9 cellular contexts compared by ENCODE assay signal in the genomic region with DNA sequence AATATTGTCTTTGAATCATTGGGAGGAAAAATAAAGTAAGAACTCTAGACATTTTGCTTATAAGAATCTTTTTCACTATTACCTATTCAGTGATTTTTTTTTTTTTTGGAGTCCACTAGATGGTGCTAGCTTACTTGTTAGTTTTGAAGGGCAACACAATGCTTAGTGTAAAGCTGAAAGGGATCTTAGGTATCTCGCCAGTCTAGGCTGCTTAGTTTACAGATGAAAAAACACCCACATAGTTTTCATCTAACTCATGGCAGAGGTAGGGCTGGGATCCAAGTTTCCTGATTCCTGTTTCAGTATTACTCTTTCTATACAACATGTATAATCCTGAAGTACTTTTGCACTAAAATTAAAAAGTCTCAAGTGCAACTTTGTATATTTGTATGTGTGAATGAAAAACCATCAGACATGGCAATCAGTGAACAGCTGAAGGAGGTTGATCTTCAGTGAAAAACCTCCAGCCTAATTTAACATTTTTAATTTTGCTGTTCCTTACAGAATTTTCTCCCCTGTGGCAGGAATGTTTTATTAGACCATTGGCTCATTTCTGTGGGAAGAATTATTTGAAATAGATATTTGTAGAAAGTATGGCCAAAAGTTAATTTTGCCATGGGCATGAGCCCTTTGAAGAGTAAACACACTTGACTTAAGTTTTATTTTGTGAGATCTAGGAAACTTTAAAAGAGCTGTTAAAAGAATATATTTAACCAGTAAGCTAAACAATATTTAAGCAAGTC. TPM values are rescaled to one million over a fixed set of nuclear protein-coding genes. Genes with fewer than 3 reads are reported as not detected.
A peak's percentile ranks its signal among the peaks of the same experiment; 100 is the strongest.
DNase-seq lines count a peak whose midpoint lies in the region; ATAC-seq and TF ChIP-seq lines count a peak whose summit lies in the region.
"Had no signal": no experiment of that assay in that cellular context is flagged by ENCODE, and none has a peak within 500 bp of the region (broad histone marks: within the 10 kb centered on the region; RNA-seq: fewer than 3 reads in every experiment).

No MANE protein-coding gene starts in this region.

- no peaks in the 10 kb centered on the region for H3K79me2 ChIP-seq in PC-3 (ENCODE audit: low read length)
- H3K79me2 ChIP-seq in parathyroid adenoma, result no peaks in the 10 kb centered on the region

- no peaks in the 10 kb centered on the region for H3K27me3 Mint-ChIP-seq in activated T-cell treated with anti-CD3 and anti-CD28 coated beads, Interleukin-2, amount 50 U/mL, for 4 hours (ENCODE audit: low read depth)

- H3K27me3 ChIP-seq in PC-3 (ENCODE audit: low read length) (no peaks in the 10 kb centered on the region), parathyroid adenoma (ENCODE audit: control insufficient read depth, insufficient read depth, low read length) (no peaks in the 10 kb centered on the region)

- DNase-seq in EL (peak; percentile 61), PC-3 (peak; percentile 93), epithelial cell of proximal tubule (ENCODE audit: low read depth) (peak; percentile 85), activated gamma-delta T cell treated with Interleukin-2 at 50 U/mL for 16 hours (no peak)
- no peak for DNase-seq in activated T-cell treated with anti-CD3 and anti-CD28 coated beads, Interleukin-2, amount 50 U/mL, for 4 hours

- H3K9ac ChIP-seq in PC-3 (ENCODE audit: low read length), result no peak overlapping the region
- H3K9ac ChIP-seq in parathyroid adenoma, result no peak overlapping the region

- POLR2A ChIA-PET in PC-3 (lab: Charles Lee; ENCODE audit: unreplicated experiment), result no interaction called here

- H2AFZ ChIP-seq in PC-3 (ENCODE audit: low read length) (peak overlapping the region; percentile 12; the same call in 1 of the 2 replicates), parathyroid adenoma (no peak overlapping the region)

- peak overlapping the region; percentile 56 for H3K4me2 ChIP-seq in PC-3 (ENCODE audit: low read length)
- no peak overlapping the region for H3K4me2 ChIP-seq in parathyroid adenoma (ENCODE audit: low read length)

- H3K9me3 ChIP-seq in PC-3 (ENCODE audit: low read length) (no peaks in the 10 kb centered on the region), parathyroid adenoma (ENCODE audit: control insufficient read depth, low read length) (no peaks in the 10 kb centered on the region)

- H4K20me1 ChIP-seq in PC-3 (ENCODE audit: low read length), result no peaks in the 10 kb centered on the region

- no peaks in the 10 kb centered on the region for H3K9me2 ChIP-seq in PC-3 (replicated peaks; ENCODE audit: low read length)

- H3K4me1 Mint-ChIP-seq in activated T-cell treated with anti-CD3 and anti-CD28 coated beads, Interleukin-2, amount 50 U/mL, for 4 hours (ENCODE audit: low read depth), result no peaks in the 10 kb centered on the region

- peak overlapping the region; percentile 8; the same call in 1 of the 2 replicates for H3K4me3 ChIP-seq in PC-3 (ENCODE audit: low read length)
- no peak overlapping the region for H3K4me3 ChIP-seq in epithelial cell of proximal tubule (ENCODE audit: low read depth, low read length)
- H3K4me3 ChIP-seq in parathyroid adenoma (ENCODE audit: low read depth, low read length), result no peak overlapping the region

- H3K4me3 Mint-ChIP-seq in activated T-cell treated with anti-CD3 and anti-CD28 coated beads, Interleukin-2, amount 50 U/mL, for 4 hours, result no peak overlapping the region

- TF ChIP-seq CTCF in LNCAP (IDR thresholded peaks at IDR 0.05) (peak; percentile 56), PC-3 (conservative IDR thresholded peaks at IDR 0.05; ENCODE audit: low read depth, low read length) (peak; percentile 77), epithelial cell of proximal tubule (conservative IDR thresholded peaks at IDR 0.05; ENCODE audit: low read depth, low read length) (peak; percentile 69), parathyroid adenoma (IDR thresholded peaks at IDR 0.05) (peak; percentile 66)

- H3K27ac ChIP-seq in PC-3 (ENCODE audit: low read length) (peak overlapping the region; percentile 17; the same call in 1 of the 2 replicates), parathyroid adenoma (no peak overlapping the region)

- intact Hi-C loops in PC-3 (cut with micrococcal nuclease), result loop anchor here (1.0 to 5.0 kb wide), 6 partner anchors 16 to 844 kb away; no protein-coding TSS in a partner anchor

- BruUV-seq in PC-3 (replicated peaks; lab: Mats Ljungman, UMichigan), result no TSS peak

- H3K36me3 ChIP-seq in PC-3 (ENCODE audit: low read depth, low read length) (no peaks in the 10 kb centered on the region), parathyroid adenoma (ENCODE audit: control insufficient read depth, insufficient read depth, low read length) (no peaks in the 10 kb centered on the region)

- peaks cover 9% of the 10 kb centered on the region for H3K4me1 ChIP-seq in PC-3 (ENCODE audit: insufficient read depth, low read length)
- H3K4me1 ChIP-seq in parathyroid adenoma, result no peaks in the 10 kb centered on the region

- H3K9me3 Mint-ChIP-seq in activated T-cell treated with anti-CD3 and anti-CD28 coated beads, Interleukin-2, amount 50 U/mL, for 4 hours, result no peaks in the 10 kb centered on the region

- CTCF ChIA-PET in PC-3 (lab: Charles Lee), result interaction anchor here (0.5 to 1.5 kb wide), 5 partner anchors 40 to 836 kb away, joined by 3 to 7 read pairs (median 6); no protein-coding TSS in a partner anchor

- ATAC-seq in GM21717 (IDR thresholded peaks at IDR 0.05; ENCODE audit: unreplicated experiment), result peak; percentile 90
- ATAC-seq in PC-3, result peak; percentile 100
- no peak for ATAC-seq in activated T-cell treated with anti-CD3 and anti-CD28 coated beads, Interleukin-2, amount 50 U/mL, for 4 hours

- H3F3A ChIP-seq in PC-3 (ENCODE audit: low read length, unreplicated experiment), result no peaks in the 10 kb centered on the region

- H3K36me3 Mint-ChIP-seq in activated T-cell treated with anti-CD3 and anti-CD28 coated beads, Interleukin-2, amount 50 U/mL, for 4 hours (ENCODE audit: insufficient read depth), result no peaks in the 10 kb centered on the region

RNA-seq across cellular contexts. Expression of a gene that starts 40.7 kb away (rescaled TPM):
- total RNA-seq in PC-3 (2014; rRNA removed) (0.17 and 0.40 TPM in 2 replicates), epithelial cell of proximal tubule (0.29 and 0.92 TPM in 2 replicates)
- total RNA-seq in activated T-cell treated with anti-CD3 and anti-CD28 coated beads, Interleukin-2, amount 50 U/mL, for 4 hours, result not detected
- total RNA-seq: activated CD8-positive, alpha-beta memory T cell treated with anti-CD3 and anti-CD28 coated beads for 36 hours had no signal

RNA-seq across cellular contexts. Expression of a gene that starts 40.8 kb away (rescaled TPM):
- total RNA-seq in PC-3 (2014; rRNA removed) (not detected in 2 replicates), epithelial cell of proximal tubule (not detected in 2 replicates)
- not detected for total RNA-seq in activated T-cell treated with anti-CD3 and anti-CD28 coated beads, Interleukin-2, amount 50 U/mL, for 4 hours
- total RNA-seq: activated CD8-positive, alpha-beta memory T cell treated with anti-CD3 and anti-CD28 coated beads for 36 hours had no signal

Comparison
In these comparisons a context has a peak if more than half of its experiments do, and no peak if none do; other contexts are left out.
1. DNase-seq: peak in EL (single experiment), PC-3 (single experiment) and epithelial cell of proximal tubule (single experiment); none in activated T-cell treated with anti-CD3 and anti-CD28 coated beads, Interleukin-2, amount 50 U/mL, for 4 hours (single experiment) and activated gamma-delta T cell treated with Interleukin-2 at 50 U/mL for 16 hours (single experiment).
2. ATAC-seq: peak in GM21717 (single experiment) and PC-3 (single experiment); none in activated T-cell treated with anti-CD3 and anti-CD28 coated beads, Interleukin-2, amount 50 U/mL, for 4 hours (0 of 2).
3. Peak in every context shown above with its lines, with median percentiles within 50 percentile points of each other: CTCF ChIP-seq.